Comparison of ENCODE assay signal across 36 cellular contexts in genomic region chr2:53840580-53840979, GRCh38.
"Had no signal": no experiment of that assay in that cellular context is flagged by ENCODE, and none has a peak within 500 bp of the region (broad histone marks: within the 10 kb centered on the region; RNA-seq: fewer than 3 reads in every experiment).

No MANE protein-coding gene starts in this region.

- H3K36me3 ChIP-seq: MG63 had no signal

- H3K27me3 ChIP-seq: MG63 had no signal

- H3K9me3 ChIP-seq: MG63 had no signal

- DNase-seq: Karpas-422, Kasumi-1, MG63, MM.1S, MV-4-11, NCI-H1048, NCI-H1092, NCI-H1092 treated with DMSO at 0.1 percent for 48 hours, NCI-H1105, NCI-H1105 treated with DMSO at 0.1 percent for 48 hours, NCI-H1417, NCI-H1417 treated with DMSO at 0.1 percent for 48 hours, NCI-H1436, NCI-H1436 treated with DMSO at 0.1 percent for 48 hours, NCI-H146, NCI-H1694, NCI-H1694 treated with DMSO at 0.1 percent for 48 hours, NCI-H187, NCI-H187 treated with DMSO at 0.1 percent for 48 hours, NCI-H1930, NCI-H2029, NCI-H2029 treated with DMSO at 0.1 percent for 48 hours, NCI-H2081, NCI-H2081 treated with DMSO at 0.1 percent for 48 hours, NCI-H2107, NCI-H2171, NCI-H2171 treated with DMSO at 0.1 percent for 48 hours, NCI-H2227 treated with DMSO at 0.1 percent for 48 hours, NCI-H226, NCI-H345, NCI-H446, NCI-H446 treated with DMSO at 0.1 percent for 48 hours, NCI-H510A, NCI-H510A treated with DMSO at 0.1 percent for 48 hours, NCI-H524 had no signal

- H3K4me3 ChIP-seq: MG63 had no signal

- H3K4me2 ChIP-seq: KMS-11 had no signal

- H3K27ac ChIP-seq: KMS-11 had no signal

- H3K9ac ChIP-seq: KMS-11 had no signal
